In the genomic region with DNA sequence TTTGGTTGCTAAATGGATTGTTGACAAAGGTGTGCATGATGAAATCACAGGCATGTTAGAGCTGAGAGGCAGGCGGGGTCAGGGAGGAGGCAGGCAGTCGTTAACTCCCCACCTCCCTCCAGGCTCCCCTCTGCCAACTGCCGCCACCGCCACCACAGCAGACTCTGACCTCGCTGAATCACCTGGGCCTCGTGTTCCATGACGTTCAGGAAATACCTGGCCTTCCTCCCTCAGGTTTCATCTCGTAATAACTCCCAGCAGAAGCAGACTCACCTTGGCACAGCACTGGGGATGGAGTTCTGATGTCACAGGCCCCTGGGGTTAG, we compare ENCODE assay signal across 12 cellular contexts.
A peak's percentile ranks its signal among the peaks of the same experiment; 100 is the strongest.
DNase-seq lines count a peak whose midpoint lies in the region; ATAC-seq and TF ChIP-seq lines count a peak whose summit lies in the region.
"Had no signal": no experiment of that assay in that cellular context is flagged by ENCODE, and none has a peak within 500 bp of the region (broad histone marks: within the 10 kb centered on the region; RNA-seq: fewer than 3 reads in every experiment).

No MANE protein-coding gene starts in this region.

- H3K27ac ChIP-seq in body of pancreas (peak overlapping the region in 2 of 4 donors; percentile 48 to 58), right lobe of liver (peak overlapping the region; percentile 12 to 88 (median 81))
- H3K27ac ChIP-seq: adrenal gland, WERI-Rb-1 had no signal

- intact Hi-C loops in body of pancreas (cut with DNase I), result loop anchor here (10.0 kb wide), 2 partner anchors 174 to 274 kb away; no protein-coding TSS in a partner anchor
- intact Hi-C loops in right lobe of liver (cut with DNase I), result loop anchor here in 1 of 2 donors (10.0 kb wide), 1 partner anchor 174 kb away; no protein-coding TSS in a partner anchor

- H3K36me3 ChIP-seq in body of pancreas (replicated peaks in 1 of 2; ENCODE audit: insufficient read depth in 1 of 2, low read depth in 2 of 2) (no peaks in the 10 kb centered on the region), right lobe of liver (no peaks in the 10 kb centered on the region)
- H3K36me3 ChIP-seq: adrenal gland, WERI-Rb-1 had no signal

- H3K9me3 ChIP-seq in body of pancreas, result no peaks in the 10 kb centered on the region
- no peaks in the 10 kb centered on the region for H3K9me3 ChIP-seq in right lobe of liver
- H3K9me3 ChIP-seq: adrenal gland had no signal

- TF ChIP-seq CTCF in body of pancreas (IDR thresholded peaks at IDR 0.05), result no peak
- TF ChIP-seq CTCF in right lobe of liver (IDR thresholded peaks at IDR 0.05), result no peak

- peak; percentile 88 for DNase-seq in COLO668 (lab: John Stamatoyannopoulos, UW; ENCODE audit: unreplicated experiment)
- peak; percentile 92 for DNase-seq in NCI-H146 treated with DMSO at 0.1 percent for 48 hours (lab: John Stamatoyannopoulos, UW; ENCODE audit: unreplicated experiment)
- DNase-seq in body of pancreas, result peak; percentile 73 to 91 (median 85)
- peak; percentile 89 to 94 (median 92) for DNase-seq in right lobe of liver
- no peak for DNase-seq in MV-4-11 (lab: John Stamatoyannopoulos, UW)
- no peak for DNase-seq in activated CD8-positive, alpha-beta memory T cell treated with anti-CD3 and anti-CD28 coated beads, Interleukin-2, amount 50 U/mL, for 4 hours
- DNase-seq: adrenal gland, H9, NCI-H446, WERI-Rb-1 had no signal

- WGBS in body of pancreas, 2 donors, result 38 to 44% methylated on average over 7 to 8 of the region's 8 CpGs
- WGBS in right lobe of liver (ENCODE audit: insufficient coverage, low coverage, low lambda C conversion rate, missing lambda C conversion rate), result 27% methylated on average over 7 of the region's 8 CpGs

- TF ChIP-seq POLR2A in body of pancreas (IDR thresholded peaks at IDR 0.05) (peak in 2 of 3 donors; percentile 32 to 40), right lobe of liver (IDR thresholded peaks at IDR 0.05) (no peak)

- H3K27me3 ChIP-seq in body of pancreas (no peaks in the 10 kb centered on the region), right lobe of liver (no peaks in the 10 kb centered on the region)
- H3K27me3 ChIP-seq: adrenal gland had no signal

- peak; percentile 81 for ATAC-seq in body of pancreas
- ATAC-seq in right lobe of liver, result peak; percentile 82 to 92 (median 90)
- ATAC-seq in GM18867 (IDR thresholded peaks at IDR 0.05; ENCODE audit: unreplicated experiment), result no peak
- no peak for ATAC-seq in HG03108 (IDR thresholded peaks at IDR 0.05; ENCODE audit: unreplicated experiment)

- peaks cover 37% of the 10 kb centered on the region for H3K4me1 ChIP-seq in body of pancreas
- peaks cover 0 to 17% (median 8%) of the 10 kb centered on the region in 4 donors for H3K4me1 ChIP-seq in right lobe of liver

- H3K4me3 ChIP-seq in body of pancreas (no peak overlapping the region), right lobe of liver (peak overlapping the region in 2 of 3 donors; percentile 13 to 35)
- H3K4me3 ChIP-seq: adrenal gland had no signal

Comparison
In these comparisons a context has a peak if more than half of its experiments do, and no peak if none do; other contexts are left out.
1. DNase-seq: peak in COLO668 (single experiment), NCI-H146 treated with DMSO at 0.1 percent for 48 hours (single experiment), body of pancreas (4 of 4) and right lobe of liver (3 of 3); none in MV-4-11 (single experiment) and activated CD8-positive, alpha-beta memory T cell treated with anti-CD3 and anti-CD28 coated beads, Interleukin-2, amount 50 U/mL, for 4 hours (single experiment).
2. ATAC-seq: peak in body of pancreas (single experiment) and right lobe of liver (4 of 4); none in GM18867 (single experiment) and HG03108 (single experiment).
3. H3K4me3 ChIP-seq: peak in right lobe of liver (2 of 3); none in body of pancreas (0 of 2).